ENCODE assay signal across 23 cellular contexts in the genomic region with DNA sequence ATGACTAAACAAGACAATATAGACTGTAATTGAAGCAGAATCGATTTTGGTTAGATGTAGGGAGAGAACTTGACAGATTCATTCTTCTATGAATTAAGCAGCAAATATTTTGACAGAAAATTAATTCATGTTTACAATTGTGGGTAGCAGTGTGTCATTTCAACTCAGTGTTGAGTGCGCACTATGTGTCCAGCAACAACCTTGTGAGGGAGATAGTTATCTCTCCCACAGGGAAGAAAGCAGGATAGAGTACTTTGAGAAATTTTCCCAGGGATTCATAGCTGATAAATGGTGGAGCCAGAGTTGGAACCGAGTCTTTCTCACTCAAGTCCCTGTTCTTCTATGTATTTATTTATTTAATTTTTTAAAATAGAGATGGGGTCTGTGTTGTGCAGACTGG. TPM values are rescaled to one million over a fixed set of nuclear protein-coding genes. Genes with fewer than 3 reads are reported as not detected.
A peak's percentile ranks its signal among the peaks of the same experiment; 100 is the strongest.
DNase-seq lines count a peak whose midpoint lies in the region; ATAC-seq, FAIRE-seq and TF ChIP-seq lines count a peak whose summit lies in the region.
"Had no signal": no experiment of that assay in that cellular context is flagged by ENCODE, and none has a peak within 500 bp of the region (broad histone marks: within the 10 kb centered on the region; RNA-seq: fewer than 3 reads in every experiment).

No MANE protein-coding gene starts in this region.

- no peak for TF ChIP-seq EP300 in A549 (IDR thresholded peaks at IDR 0.05)

- H2BK20ac ChIP-seq in IMR-90 (ENCODE audit: low read depth, low read length) = no peak overlapping the region

- no peaks in the 10 kb centered on the region for H3K9me3 ChIP-seq in A549
- H3K9me3 ChIP-seq in IMR-90 (ENCODE audit: control insufficient read depth, insufficient read depth, low read length) = no peaks in the 10 kb centered on the region
- H3K9me3 ChIP-seq: colonic mucosa, mucosa of descending colon, Peyer's patch had no signal

- CTCF ChIA-PET in A549 (lab: Yijun Ruan, JAX) (interaction anchor here (0.6 to 1.2 kb wide), 5 partner anchors 12 to 659 kb away, joined by 3 to 6 read pairs (median 3); no protein-coding TSS in a partner anchor), IMR-90 (lab: Yijun Ruan, JAX) (no interaction called here)
- CTCF ChIA-PET in activated naive CD4-positive, alpha-beta T cell treated with anti-CD3 and anti-CD28 coated beads for 36 hours (lab: Charles Lee) = interaction anchor here (0.7 to 1.6 kb wide), 3 partner anchors 11 to 93 kb away, joined by 4 to 7 read pairs (median 4); no protein-coding TSS in a partner anchor

- dilution Hi-C loops in IMR-90 (cut with HindIII; ENCODE audit: low sequenced_read_pairs, unreplicated experiment) = no loop called here

- no peak overlapping the region for H2BK15ac ChIP-seq in IMR-90 (ENCODE audit: low read depth, low read length)

- H3K9me3 Mint-ChIP-seq in activated naive CD4-positive, alpha-beta T cell treated with anti-CD3 and anti-CD28 coated beads for 36 hours = no peaks in the 10 kb centered on the region
- H3K9me3 Mint-ChIP-seq: immature natural killer cell; T-helper 1 cell treated with Interleukin-12 subunit alpha and Interleukin-12 subunit beta and Interleukin-4 antibody, amounts not matched to agents 30 μg/mL and 1 μg/mL, for 36 hours; type B pancreatic cell had no signal

- H3K4me1 ChIP-seq in A549 (peaks cover 32% of the 10 kb centered on the region), IMR-90 (ENCODE audit: control insufficient read depth, insufficient read depth, low read length) (peaks cover 9% of the 10 kb centered on the region), rectal smooth muscle tissue (ENCODE audit: control insufficient read depth, insufficient read depth, low read length) (peaks cover 42% of the 10 kb centered on the region)

- no peak overlapping the region for H3K4me3 ChIP-seq in A549
- no peak overlapping the region for H3K4me3 ChIP-seq in IMR-90 (ENCODE audit: insufficient read depth, low read depth, low read length)
- H3K4me3 ChIP-seq in rectal smooth muscle tissue (ENCODE audit: low read length) = no peak overlapping the region
- H3K4me3 ChIP-seq: colonic mucosa, mucosa of descending colon, Peyer's patch had no signal

- H4K5ac ChIP-seq in IMR-90 (ENCODE audit: low read depth, low read length) = no peak overlapping the region

- no peak for FAIRE-seq in A549 (lab: Jason Lieb, UNC)
- FAIRE-seq: HepG2 had no signal

- no peak for TF ChIP-seq POLR2A in A549 (IDR thresholded peaks at IDR 0.05; ENCODE audit: low read length)
- TF ChIP-seq POLR2A in IMR-90 (IDR thresholded peaks at IDR 0.05; ENCODE audit: low read depth, low read length) = no peak

- H2BK5ac ChIP-seq in IMR-90 (ENCODE audit: low read depth, low read length, poor library complexity, severe bottlenecking) = peak overlapping the region; percentile 35

- ATAC-seq in A549 (no peak), IMR-90 (ENCODE audit: low read depth) (no peak), GM21786 (IDR thresholded peaks at IDR 0.05; ENCODE audit: unreplicated experiment) (no peak)
- ATAC-seq: HepG2; mucosa of descending colon; stimulated activated naive CD8-positive, alpha-beta T cell treated with anti-CD3 and anti-CD28 coated beads, Interleukin-15, Interleukin-2, amounts not matched to agents 100 U/mL and 50 U/mL, for 24 hours had no signal

- POLR2A ChIA-PET in A549 (lab: Yijun Ruan, JAX) = no interaction called here
- POLR2A ChIA-PET in IMR-90 (lab: Charles Lee; ENCODE audit: unreplicated experiment) = interaction anchor here (0.5 kb wide), 1 partner anchor 63 kb away, joined by 9 read pairs; no protein-coding TSS in a partner anchor

- no peaks in the 10 kb centered on the region for H3K27me3 Mint-ChIP-seq in activated naive CD4-positive, alpha-beta T cell treated with anti-CD3 and anti-CD28 coated beads for 36 hours (ENCODE audit: low read depth)
- H3K27me3 Mint-ChIP-seq: type B pancreatic cell had no signal

- H3K27ac ChIP-seq in A549 (peak overlapping the region in 1 of 2 experiments; percentile 2; a peak in 1 of 6 replicates), IMR-90 (ENCODE audit: insufficient read depth, low read length) (no peak overlapping the region), epithelial cell of prostate (peak overlapping the region; percentile 34), rectal smooth muscle tissue (ENCODE audit: low read depth, low read length) (peak overlapping the region; percentile 64)
- H3K27ac ChIP-seq: colonic mucosa, HL-60 had no signal

- 83% methylated on average over 3 of the region's 3 CpGs for WGBS in A549 (ENCODE audit: missing lambda C conversion rate)
- WGBS in IMR-90 (ENCODE audit: extremely low coverage in 2 of 2, insufficient read length in 1 of 2), 2 experiments = 67% methylated on average over 1 of the region's 3 CpGs; no CpG with 5 or more reads in 1 of the 2 experiments

- no peak overlapping the region for H2AK9ac ChIP-seq in IMR-90 (replicated peaks; ENCODE audit: low read depth, low read length, poor library complexity)

- H3K4me2 ChIP-seq in A549 (peak overlapping the region; percentile 1; the same call in 1 of the 3 replicates), IMR-90 (ENCODE audit: low read depth, low read length) (no peak overlapping the region)

- no peak overlapping the region for H3K23ac ChIP-seq in IMR-90 (ENCODE audit: low read depth, low read length)

- H2BK120ac ChIP-seq in IMR-90 (ENCODE audit: low read depth, low read length) = no peak overlapping the region

- peaks cover 18% of the 10 kb centered on the region for H3K36me3 Mint-ChIP-seq in activated naive CD4-positive, alpha-beta T cell treated with anti-CD3 and anti-CD28 coated beads for 36 hours (ENCODE audit: low read depth)

- H3K9ac ChIP-seq in IMR-90 (ENCODE audit: low read depth, low read length) = no peak overlapping the region
- no peak overlapping the region for H3K9ac ChIP-seq in rectal smooth muscle tissue (ENCODE audit: low read length)

- H3K79me1 ChIP-seq in IMR-90 (ENCODE audit: low read depth in 1 of 2, low read length in 2 of 2) = peaks cover 16 to 77% of the 10 kb centered on the region in 2 experiments

- BruUV-seq in IMR-90 (replicated peaks; lab: Mats Ljungman, UMichigan) = no TSS peak

- DNase-seq in A549 (ENCODE audit: low read depth in 1 of 2, low spot score in 1 of 2) = no peak
- no peak for DNase-seq in IMR-90
- DNase-seq in epithelial cell of prostate (ENCODE audit: low read depth, low spot score) = no peak
- no peak for DNase-seq in MV-4-11 (lab: John Stamatoyannopoulos, UW)
- DNase-seq in middle frontal gyrus (ENCODE audit: extremely low spot score, low spot score) = no peak
- DNase-seq in activated naive CD4-positive, alpha-beta T cell treated with anti-CD3 and anti-CD28 coated beads for 36 hours = no peak
- DNase-seq: activated CD4-positive, alpha-beta T cell treated with anti-CD3 and anti-CD28 coated beads, Interleukin-2, amount 50 U/mL, for 1 hour; activated effector memory CD4-positive, alpha-beta T cell treated with Interleukin-2 at 50 U/mL for 16 hours; colonic mucosa; immature natural killer cell; mucosa of descending colon; NCI-H1436 treated with DMSO at 0.1 percent for 48 hours; NCI-H510A treated with DMSO at 0.1 percent for 48 hours; NK-92 treated with Interleukin-12 subunit alpha and Interleukin-12 subunit beta, amount 100 ng/mL, for 24 hours; Peyer's patch; stimulated activated CD4-positive, alpha-beta T cell treated with anti-CD3 and anti-CD28 coated beads, Interleukin-4, amount 100 ng/mL, for 24 hours; stimulated activated naive CD8-positive, alpha-beta T cell treated with anti-CD3 and anti-CD28 coated beads, Interleukin-15, Interleukin-2, amounts not matched to agents 100 U/mL and 50 U/mL, for 24 hours had no signal

- H2AFZ ChIP-seq in IMR-90 (replicated peaks; ENCODE audit: low read length, poor library complexity) = no peak overlapping the region

- no peaks in the 10 kb centered on the region for H4K20me1 ChIP-seq in IMR-90 (ENCODE audit: insufficient read depth, low read length)

- in situ Hi-C loops in IMR-90 (cut with MboI; ENCODE audit: low sequenced_read_pairs) = no loop called here

- H4K8ac ChIP-seq in IMR-90 (ENCODE audit: low read depth in 2 of 2, low read length in 2 of 2) = no peak overlapping the region; a peak in 1 of 4 replicates

- no peak overlapping the region for H3K14ac ChIP-seq in IMR-90 (replicated peaks; ENCODE audit: low read depth, low read length)

- TF ChIP-seq RAD21 in A549 (conservative IDR thresholded peaks at IDR 0.05 in 1 of 2, IDR thresholded peaks at IDR 0.05 in 1 of 2) = no peak
- no peak for TF ChIP-seq RAD21 in IMR-90 (IDR thresholded peaks at IDR 0.05; ENCODE audit: low read length)

- no peak overlapping the region for H3K56ac ChIP-seq in IMR-90 (ENCODE audit: extremely low read depth, insufficient read depth, low read length)

- intact Hi-C loops in IMR-90 (cut with micrococcal nuclease) = loop anchor here (10.0 kb wide), 1 partner anchor 178 kb away; no protein-coding TSS in a partner anchor
- intact Hi-C loops in activated naive CD4-positive, alpha-beta T cell treated with anti-CD3 and anti-CD28 coated beads for 36 hours (cut with micrococcal nuclease) = no loop called here

- no peak overlapping the region for H3K27ac Mint-ChIP-seq in activated naive CD4-positive, alpha-beta T cell treated with anti-CD3 and anti-CD28 coated beads for 36 hours
- H3K27ac Mint-ChIP-seq: T-helper 1 cell treated with Interleukin-12 subunit alpha and Interleukin-12 subunit beta and Interleukin-4 antibody, amounts not matched to agents 30 μg/mL and 1 μg/mL, for 36 hours; type B pancreatic cell had no signal

- H3K18ac ChIP-seq in IMR-90 (ENCODE audit: low read depth, low read length) = no peak overlapping the region

- peaks cover 9% of the 10 kb centered on the region for H3K9me1 ChIP-seq in IMR-90 (ENCODE audit: insufficient read depth, low read length)

- no peak overlapping the region for H3K4ac ChIP-seq in IMR-90 (ENCODE audit: low read depth, low read length)

- TF ChIP-seq CTCF in A549 (IDR thresholded peaks at IDR 0.05) (no peak), IMR-90 (conservative IDR thresholded peaks at IDR 0.05; ENCODE audit: low read depth, low read length) (no peak)

- H3K27me3 ChIP-seq in IMR-90 (ENCODE audit: control insufficient read depth, insufficient read depth, low read length) (no peaks in the 10 kb centered on the region), rectal smooth muscle tissue (ENCODE audit: control insufficient read depth, insufficient read depth, low read length) (no peaks in the 10 kb centered on the region)
- H3K27me3 ChIP-seq: colonic mucosa, Peyer's patch had no signal

- H3K4me3 Mint-ChIP-seq in activated naive CD4-positive, alpha-beta T cell treated with anti-CD3 and anti-CD28 coated beads for 36 hours = no peak overlapping the region
- H3K4me3 Mint-ChIP-seq: immature natural killer cell; T-helper 1 cell treated with Interleukin-12 subunit alpha and Interleukin-12 subunit beta and Interleukin-4 antibody, amounts not matched to agents 30 μg/mL and 1 μg/mL, for 36 hours; type B pancreatic cell had no signal

- no peak overlapping the region for H2AK5ac ChIP-seq in IMR-90 (ENCODE audit: low read depth, low read length)

- H3K36me3 ChIP-seq in IMR-90 (ENCODE audit: control insufficient read depth, insufficient read depth, low read length) = peaks cover 14% of the 10 kb centered on the region
- no peaks in the 10 kb centered on the region for H3K36me3 ChIP-seq in rectal smooth muscle tissue (ENCODE audit: control insufficient read depth, insufficient read depth, low read length)
- H3K36me3 ChIP-seq: colonic mucosa had no signal

- H4K91ac ChIP-seq in IMR-90 (ENCODE audit: insufficient read depth, low read depth, low read length) = no peak overlapping the region

- peaks cover 48% of the 10 kb centered on the region for H3K4me1 Mint-ChIP-seq in activated naive CD4-positive, alpha-beta T cell treated with anti-CD3 and anti-CD28 coated beads for 36 hours (ENCODE audit: low read depth)

RNA-seq across cellular contexts. Expression of gene MRPL33, which starts 5.2 kb away (rescaled TPM):
- polyA plus RNA-seq in A549 (2011; rRNA removed) (171 and 287 TPM in 2 replicates), A549 (2017; fragmentation: RNase III; extraction: RNeasy Plus Mini Kit Qiagen cat#74134 plus additional on column Dnase treatment) (492 to 595 TPM (median 497 TPM) in 3 replicates), IMR-90 (2012; rRNA removed) (88.0 and 101 TPM in 2 replicates)
- 89.0 and 108 TPM in 2 replicates for polyA plus RNA-seq in A549 (2012; cell fraction: cytosol; rRNA removed)
- polyA plus RNA-seq in A549 (2012; cell fraction: nucleus; rRNA removed) = 16.2 and 28.5 TPM in 2 replicates
- 11.8 and 17.2 TPM in 2 replicates for polyA minus RNA-seq in A549 (2011; rRNA and poly(A)+ RNA removed)
- 13.3 and 48.6 TPM in 2 replicates for total RNA-seq in IMR-90 (2012; rRNA removed)
- 10.5 and 17.0 TPM in 2 replicates for polyA plus RNA-seq in IMR-90 (2012; cell fraction: cytosol; rRNA removed)
- 2.6 and 31.4 TPM in 2 replicates for polyA plus RNA-seq in IMR-90 (2012; cell fraction: nucleus; rRNA removed; ENCODE audit: low replicate concordance)
- 10 to 100 TPM; 57.4 to 60.5 TPM for total RNA-seq in activated naive CD4-positive, alpha-beta T cell treated with anti-CD3 and anti-CD28 coated beads for 36 hours
